1 cellular context compared by ENCODE assay signal in the genomic region with DNA sequence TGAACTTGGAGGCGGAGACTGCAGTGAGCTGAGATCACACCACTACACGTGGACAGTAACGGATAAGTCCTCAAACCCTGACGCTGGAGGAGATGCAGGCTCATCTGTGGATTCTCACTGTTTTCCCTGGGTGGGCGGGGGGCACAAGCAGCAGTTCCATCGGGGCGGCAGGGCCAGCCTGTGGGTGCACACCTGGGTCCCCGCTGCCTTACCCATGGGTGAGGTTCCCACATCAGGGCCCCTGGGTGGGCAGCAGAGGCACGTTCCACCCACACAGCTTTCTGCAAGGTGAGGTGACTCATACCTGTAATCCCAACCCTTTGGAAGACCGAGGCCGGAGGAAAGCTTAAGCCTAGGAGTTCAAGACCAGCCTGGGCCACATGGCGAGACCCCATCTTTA.
TF ChIP-seq lines count a peak whose summit lies in the region.

No MANE protein-coding gene starts in this region.

TF ChIP-seq in GM23338, 12 proteins besides CTCF, POLR2A, EP300 and RAD21 (continued from another document):
- TF ChIP-seq, protein P1, sequence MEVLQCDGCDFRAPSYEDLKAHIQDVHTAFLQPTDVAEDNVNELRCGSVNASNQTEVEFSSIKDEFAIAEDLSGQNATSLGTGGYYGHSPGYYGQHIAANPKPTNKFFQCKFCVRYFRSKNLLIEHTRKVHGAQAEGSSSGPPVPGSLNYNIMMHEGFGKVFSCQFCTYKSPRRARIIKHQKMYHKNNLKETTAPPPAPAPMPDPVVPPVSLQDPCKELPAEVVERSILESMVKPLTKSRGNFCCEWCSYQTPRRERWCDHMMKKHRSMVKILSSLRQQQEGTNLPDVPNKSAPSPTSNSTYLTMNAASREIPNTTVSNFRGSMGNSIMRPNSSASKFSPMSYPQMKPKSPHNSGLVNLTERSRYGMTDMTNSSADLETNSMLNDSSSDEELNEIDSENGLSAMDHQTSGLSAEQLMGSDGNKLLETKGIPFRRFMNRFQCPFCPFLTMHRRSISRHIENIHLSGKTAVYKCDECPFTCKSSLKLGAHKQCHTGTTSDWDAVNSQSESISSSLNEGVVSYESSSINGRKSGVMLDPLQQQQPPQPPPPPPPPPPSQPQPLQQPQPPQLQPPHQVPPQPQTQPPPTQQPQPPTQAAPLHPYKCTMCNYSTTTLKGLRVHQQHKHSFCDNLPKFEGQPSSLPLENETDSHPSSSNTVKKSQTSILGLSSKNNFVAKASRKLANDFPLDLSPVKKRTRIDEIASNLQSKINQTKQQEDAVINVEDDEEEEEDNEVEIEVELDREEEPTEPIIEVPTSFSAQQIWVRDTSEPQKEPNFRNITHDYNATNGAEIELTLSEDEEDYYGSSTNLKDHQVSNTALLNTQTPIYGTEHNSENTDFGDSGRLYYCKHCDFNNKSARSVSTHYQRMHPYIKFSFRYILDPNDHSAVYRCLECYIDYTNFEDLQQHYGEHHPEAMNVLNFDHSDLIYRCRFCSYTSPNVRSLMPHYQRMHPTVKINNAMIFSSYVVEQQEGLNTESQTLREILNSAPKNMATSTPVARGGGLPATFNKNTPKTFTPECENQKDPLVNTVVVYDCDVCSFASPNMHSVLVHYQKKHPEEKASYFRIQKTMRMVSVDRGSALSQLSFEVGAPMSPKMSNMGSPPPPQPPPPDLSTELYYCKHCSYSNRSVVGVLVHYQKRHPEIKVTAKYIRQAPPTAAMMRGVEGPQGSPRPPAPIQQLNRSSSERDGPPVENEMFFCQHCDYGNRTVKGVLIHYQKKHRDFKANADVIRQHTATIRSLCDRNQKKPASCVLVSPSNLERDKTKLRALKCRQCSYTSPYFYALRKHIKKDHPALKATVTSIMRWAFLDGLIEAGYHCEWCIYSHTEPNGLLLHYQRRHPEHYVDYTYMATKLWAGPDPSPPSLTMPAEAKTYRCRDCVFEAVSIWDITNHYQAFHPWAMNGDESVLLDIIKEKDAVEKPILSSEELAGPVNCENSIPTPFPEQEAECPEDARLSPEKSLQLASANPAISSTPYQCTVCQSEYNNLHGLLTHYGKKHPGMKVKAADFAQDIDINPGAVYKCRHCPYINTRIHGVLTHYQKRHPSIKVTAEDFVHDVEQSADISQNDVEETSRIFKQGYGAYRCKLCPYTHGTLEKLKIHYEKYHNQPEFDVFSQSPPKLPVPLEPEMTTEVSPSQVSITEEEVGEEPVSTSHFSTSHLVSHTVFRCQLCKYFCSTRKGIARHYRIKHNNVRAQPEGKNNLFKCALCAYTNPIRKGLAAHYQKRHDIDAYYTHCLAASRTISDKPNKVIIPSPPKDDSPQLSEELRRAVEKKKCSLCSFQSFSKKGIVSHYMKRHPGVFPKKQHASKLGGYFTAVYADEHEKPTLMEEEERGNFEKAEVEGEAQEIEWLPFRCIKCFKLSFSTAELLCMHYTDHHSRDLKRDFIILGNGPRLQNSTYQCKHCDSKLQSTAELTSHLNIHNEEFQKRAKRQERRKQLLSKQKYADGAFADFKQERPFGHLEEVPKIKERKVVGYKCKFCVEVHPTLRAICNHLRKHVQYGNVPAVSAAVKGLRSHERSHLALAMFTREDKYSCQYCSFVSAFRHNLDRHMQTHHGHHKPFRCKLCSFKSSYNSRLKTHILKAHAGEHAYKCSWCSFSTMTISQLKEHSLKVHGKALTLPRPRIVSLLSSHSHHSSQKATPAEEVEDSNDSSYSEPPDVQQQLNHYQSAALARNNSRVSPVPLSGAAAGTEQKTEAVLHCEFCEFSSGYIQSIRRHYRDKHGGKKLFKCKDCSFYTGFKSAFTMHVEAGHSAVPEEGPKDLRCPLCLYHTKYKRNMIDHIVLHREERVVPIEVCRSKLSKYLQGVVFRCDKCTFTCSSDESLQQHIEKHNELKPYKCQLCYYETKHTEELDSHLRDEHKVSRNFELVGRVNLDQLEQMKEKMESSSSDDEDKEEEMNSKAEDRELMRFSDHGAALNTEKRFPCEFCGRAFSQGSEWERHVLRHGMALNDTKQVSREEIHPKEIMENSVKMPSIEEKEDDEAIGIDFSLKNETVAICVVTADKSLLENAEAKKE (CRISPR knock-in tag; IDR thresholded peaks at IDR 0.05): no peak
- TF ChIP-seq NANOG (IDR thresholded peaks at IDR 0.05; ENCODE audit: borderline replicate concordance) (no peak), EZH2 (IDR thresholded peaks at IDR 0.05; ENCODE audit: low read depth, unreplicated experiment) (no peak), CREB1 (CRISPR knock-in tag; IDR thresholded peaks at IDR 0.05; ENCODE audit: low read depth) (no peak), POLR2AphosphoS5 (IDR thresholded peaks at IDR 0.05; ENCODE audit: low read depth) (no peak)
